In the genomic region with DNA sequence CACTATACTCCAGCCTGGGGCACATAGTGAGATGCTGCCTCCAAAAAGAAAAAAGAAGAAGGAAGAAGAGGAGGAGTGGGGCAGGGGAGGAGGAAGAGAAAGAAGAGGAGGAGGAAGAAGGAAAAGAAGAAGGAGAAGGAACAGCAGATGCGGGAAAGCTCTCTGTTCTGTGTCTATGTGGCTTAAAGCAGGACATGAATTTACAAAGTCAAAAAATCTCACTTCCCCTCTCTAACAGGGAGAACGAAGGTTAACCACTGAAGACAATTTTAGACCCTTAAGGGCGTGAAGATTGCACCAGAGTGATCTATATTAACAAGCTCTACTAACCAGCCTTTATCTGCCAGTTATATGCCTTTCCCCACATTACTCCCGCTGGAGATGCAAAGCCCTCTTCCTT, we compare ENCODE assay signal across 13 cellular contexts.
DNase-seq lines count a peak whose midpoint lies in the region; ATAC-seq, FAIRE-seq and TF ChIP-seq lines count a peak whose summit lies in the region.
"Had no signal": no experiment of that assay in that cellular context is flagged by ENCODE, and none has a peak within 500 bp of the region (broad histone marks: within the 10 kb centered on the region; RNA-seq: fewer than 3 reads in every experiment).

No MANE protein-coding gene starts in this region.

- H3K4me1 ChIP-seq in GM12878 (ENCODE audit: control insufficient read depth, insufficient read depth, low read length) (no peaks in the 10 kb centered on the region), trophoblast cell (ENCODE audit: control insufficient read depth in 1 of 2, insufficient read depth in 2 of 2, low read length in 2 of 2) (no peaks in the 10 kb centered on the region)
- H3K4me1 ChIP-seq: left lung had no signal

- no peak for TF ChIP-seq CTCF in GM12878 (IDR thresholded peaks at IDR 0.05 in 2 of 3, conservative IDR thresholded peaks at IDR 0.05 in 1 of 3; ENCODE audit: control insufficient read depth in 2 of 3, extremely low read depth in 1 of 3, insufficient read depth in 1 of 3, low read depth in 3 of 3, low read length in 3 of 3)

- CTCF ChIA-PET in GM12878 (lab: Yijun Ruan, JAX) = interaction anchor here (1.4 to 2.1 kb wide), 3 partner anchors 18 to 235 kb away, joined by 4 to 6 read pairs (median 5); no protein-coding TSS in a partner anchor

- no peaks in the 10 kb centered on the region for H3K79me2 ChIP-seq in GM12878 (ENCODE audit: control insufficient read depth, insufficient read depth, low read length)
- no peaks in the 10 kb centered on the region for H3K79me2 ChIP-seq in trophoblast cell (ENCODE audit: control insufficient read depth, insufficient read depth, low read length, poor library complexity)

- no peak overlapping the region for H2BK5ac ChIP-seq in trophoblast cell (ENCODE audit: low read depth, low read length, poor library complexity)

- H3K4me3 ChIP-seq in GM12878 (no peak overlapping the region), trophoblast cell (ENCODE audit: low read depth, low read length) (no peak overlapping the region)
- H3K4me3 ChIP-seq: body of pancreas, left lung had no signal

- no peak overlapping the region for H3K14ac ChIP-seq in trophoblast cell (ENCODE audit: low read length)

- peak; percentile 84 for ATAC-seq in GM18909 (IDR thresholded peaks at IDR 0.05; ENCODE audit: poor library complexity, unreplicated experiment)
- peak; percentile 83 for ATAC-seq in GM21786 (IDR thresholded peaks at IDR 0.05; ENCODE audit: unreplicated experiment)
- peak; percentile 66 for ATAC-seq in HG03432 (IDR thresholded peaks at IDR 0.05; ENCODE audit: unreplicated experiment)
- ATAC-seq in GM12878 = peak; percentile 87
- ATAC-seq: body of pancreas; CD8-positive, alpha-beta T cell; left lung had no signal

- no peak overlapping the region for H2AK5ac ChIP-seq in trophoblast cell (ENCODE audit: low read length)

- H3K36me3 ChIP-seq in GM12878 (ENCODE audit: control insufficient read depth in 2 of 2, insufficient read depth in 2 of 2, low read length in 1 of 2) (no peaks in the 10 kb centered on the region), trophoblast cell (ENCODE audit: control insufficient read depth in 1 of 2, insufficient read depth in 2 of 2, low read length in 2 of 2) (no peaks in the 10 kb centered on the region)
- H3K36me3 ChIP-seq: left lung had no signal

- intact Hi-C loops in GM12878 (cut with micrococcal nuclease; ENCODE audit: unreplicated experiment) = no loop called here

- TF ChIP-seq EP300 in GM12878 (IDR thresholded peaks at IDR 0.05; ENCODE audit: borderline replicate concordance in 1 of 2, control insufficient read depth in 1 of 2, low read depth in 2 of 2, low read length in 2 of 2) = peak in 1 of 2 experiments; percentile 35; a peak in 1 of 4 replicates

- no peaks in the 10 kb centered on the region for H3K79me1 ChIP-seq in trophoblast cell (ENCODE audit: low read length)

- SMC1A ChIA-PET in GM12878 (lab: Charles Lee; ENCODE audit: uncharacterized antibody, unreplicated experiment) = interaction anchor here (1.0 to 3.4 kb wide), 12 partner anchors 10 to 229 kb away, joined by 3 to 17 read pairs (median 4); no protein-coding TSS in a partner anchor

- no peak overlapping the region for H2BK12ac ChIP-seq in trophoblast cell (ENCODE audit: low read length)

- POLR2A ChIA-PET in GM12878 (lab: Charles Lee) = interaction anchor here (1.9 to 2.5 kb wide), 2 partner anchors 82 to 328 kb away, joined by 4 to 10 read pairs; no protein-coding TSS in a partner anchor

- FAIRE-seq in GM12878 (lab: Jason Lieb, UNC) = no peak

- H3K23ac ChIP-seq in trophoblast cell (ENCODE audit: low read length) = no peak overlapping the region

- RAD21 ChIA-PET in GM12878 (lab: Charles Lee; ENCODE audit: unreplicated experiment) = interaction anchor here (0.5 to 2.2 kb wide), 4 partner anchors 19 to 177 kb away, joined by 3 to 10 read pairs (median 4); no protein-coding TSS in a partner anchor

- H3K4me2 ChIP-seq in GM12878 (ENCODE audit: control insufficient read depth, insufficient read depth) (no peak overlapping the region), trophoblast cell (ENCODE audit: low read length) (no peak overlapping the region)

- in situ Hi-C loops in GM12878 (cut with MboI) = no loop called here

- H4K8ac ChIP-seq in trophoblast cell (ENCODE audit: low read depth, low read length) = no peak overlapping the region

- no peak overlapping the region for H3K18ac ChIP-seq in trophoblast cell (ENCODE audit: low read length)

- H3K9ac ChIP-seq in GM12878 (ENCODE audit: control insufficient read depth, insufficient read depth, low read length) (no peak overlapping the region), trophoblast cell (ENCODE audit: low read length) (no peak overlapping the region)

- BruUV-seq in GM12878 (replicated peaks; lab: Mats Ljungman, UMichigan) = no TSS peak

- H4K91ac ChIP-seq in trophoblast cell (ENCODE audit: low read depth, low read length) = no peak overlapping the region

- H2AFZ ChIP-seq in GM12878 (ENCODE audit: control insufficient read depth, low read depth, low read length) (no peak overlapping the region), trophoblast cell (ENCODE audit: insufficient read depth, low read length, poor library complexity) (no peak overlapping the region)

- H4K20me1 ChIP-seq in GM12878 (ENCODE audit: control insufficient read depth, insufficient read depth) = no peaks in the 10 kb centered on the region

- TF ChIP-seq RAD21 in GM12878 (IDR thresholded peaks at IDR 0.05; ENCODE audit: insufficient read depth, low read depth, low read length) = no peak

- no peak overlapping the region for H3K27ac ChIP-seq in GM12878 (ENCODE audit: control insufficient read depth, insufficient read depth)
- H3K27ac ChIP-seq in trophoblast cell (ENCODE audit: low read depth, low read length) = no peak overlapping the region
- H3K27ac ChIP-seq: body of pancreas, left lung, RWPE1 had no signal

- WGBS in GM12878 (ENCODE audit: insufficient coverage, insufficient replicate concordance, low lambda C conversion rate, missing lambda C conversion rate) = 3% methylated on average over 4 of the region's 4 CpGs
- no CpG with 5 or more reads among the region's 4 CpGs for WGBS in trophoblast cell (ENCODE audit: extremely low coverage, insufficient coverage, insufficient read length)

- DNase-seq in GM12878 (ENCODE audit: low read depth, low spot score) (peak; percentile 20), trophoblast cell (no peak), germinal center (ENCODE audit: low spot score) (no peak), NCI-H2029 (lab: John Stamatoyannopoulos, UW) (no peak)
- DNase-seq: activated CD4-positive, CD25-positive, alpha-beta regulatory T cell; body of pancreas; CD8-positive, alpha-beta T cell; HFFc6; left lung had no signal

- 0 out of 4 replicates have a peak, but pooled peaks cover 0 to 2% of the 10 kb centered on the region in 2 experiments for H3K27me3 ChIP-seq in GM12878 (replicated peaks in 1 of 2; ENCODE audit: control insufficient read depth in 2 of 2, insufficient read depth in 2 of 2, low read length in 1 of 2)
- no peaks in the 10 kb centered on the region for H3K27me3 ChIP-seq in trophoblast cell (ENCODE audit: insufficient read depth, low read length)
- H3K27me3 ChIP-seq: body of pancreas, left lung had no signal

- H3K4ac ChIP-seq in trophoblast cell (ENCODE audit: low read depth, low read length) = no peak overlapping the region

- no peaks in the 10 kb centered on the region for H3K9me3 ChIP-seq in GM12878 (replicated peaks; ENCODE audit: control insufficient read depth, insufficient read depth, low read length)
- no peaks in the 10 kb centered on the region for H3K9me3 ChIP-seq in trophoblast cell (ENCODE audit: insufficient read depth, low read depth, low read length)
- H3K9me3 ChIP-seq: body of pancreas, left lung had no signal

- H4K12ac ChIP-seq in trophoblast cell (ENCODE audit: low read depth, low read length) = no peak overlapping the region

- no peak overlapping the region for H2BK120ac ChIP-seq in trophoblast cell (ENCODE audit: insufficient read depth, low read length, poor library complexity)

- no peak for TF ChIP-seq POLR2A in GM12878 (IDR thresholded peaks at IDR 0.05; ENCODE audit: low read depth, low read length)

TF ChIP-seq in GM12878, 131 proteins besides CTCF, POLR2A, EP300 and RAD21 (continues in another document):
- peak; percentile 49; the same call in 1 of the 2 replicates for TF ChIP-seq RELB (IDR thresholded peaks at IDR 0.05; ENCODE audit: low read depth)
- no peak for TF ChIP-seq ZBTB4 (CRISPR knock-in tag; IDR thresholded peaks at IDR 0.05)
- TF ChIP-seq STAT3 (IDR thresholded peaks at IDR 0.05; ENCODE audit: low read depth, low read length) = no peak
